In the genomic region with DNA sequence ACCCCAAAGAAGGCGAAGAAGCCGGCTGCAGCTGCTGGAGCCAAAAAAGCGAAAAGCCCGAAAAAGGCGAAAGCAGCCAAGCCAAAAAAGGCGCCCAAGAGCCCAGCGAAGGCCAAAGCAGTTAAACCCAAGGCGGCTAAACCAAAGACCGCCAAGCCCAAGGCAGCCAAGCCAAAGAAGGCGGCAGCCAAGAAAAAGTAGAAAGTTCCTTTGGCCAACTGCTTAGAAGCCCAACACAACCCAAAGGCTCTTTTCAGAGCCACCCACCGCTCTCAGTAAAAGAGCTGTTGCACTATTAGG, we compare ENCODE assay signal across 8 cellular contexts.
DNase-seq lines count a peak whose midpoint lies in the region; ATAC-seq, FAIRE-seq and TF ChIP-seq lines count a peak whose summit lies in the region.

No MANE protein-coding gene starts in this region.

- ATAC-seq in T-helper 17 cell, result peak; percentile 6
- peak in 2 of 4 donors; percentile 40 to 45 for ATAC-seq in psoas muscle

- H3K9me3 ChIP-seq in HAP-1, result no peaks in the 10 kb centered on the region
- no peaks in the 10 kb centered on the region for H3K9me3 ChIP-seq in T-helper 17 cell (ENCODE audit: control insufficient read depth, low read length, poor library complexity, severe bottlenecking)
- H3K9me3 ChIP-seq in psoas muscle, result no peaks in the 10 kb centered on the region

- intact Hi-C loops in psoas muscle (cut with DNase I), result loop anchor here (1.0 to 2.0 kb wide), 3 partner anchors 33 to 100 kb away; a partner anchor contains a TSS

- FAIRE-seq in D721Med (lab: Jason Lieb, UNC), result no peak

- H3K4me3 Mint-ChIP-seq in T-helper 17 cell, result peak overlapping the region; percentile 94

- in situ Hi-C loops in HAP-1 (cut with MboI; ENCODE audit: low sequenced_read_pairs), result no loop called here
- in situ Hi-C loops in G401 (cut with HindIII; ENCODE audit: low sequenced_read_pairs), result no loop called here

- H3K36me3 ChIP-seq in HAP-1 (replicated peaks) (peaks cover 3% of the 10 kb centered on the region), psoas muscle (ENCODE audit: insufficient read depth in 1 of 2, low read depth in 1 of 2) (no peaks in the 10 kb centered on the region)

- H3K27ac Mint-ChIP-seq in T-helper 17 cell, result peak overlapping the region; percentile 98

- peak overlapping the region; percentile 98 for H3K27ac ChIP-seq in psoas muscle

- DNase-seq in HAP-1 (ENCODE audit: low spot score in 2 of 2) (no peak), T-helper 17 cell (no peak), fibroblast of pulmonary artery (ENCODE audit: low read depth) (no peak), psoas muscle (no peak), MV-4-11 (lab: John Stamatoyannopoulos, UW) (no peak), D721Med (ENCODE audit: insufficient read length, low spot score) (no peak), G401 (ENCODE audit: low spot score) (no peak)
- DNase-seq in activated effector memory CD4-positive, alpha-beta T cell treated with Interleukin-2 at 50 U/mL for 16 hours, result no peak

- H3K27me3 ChIP-seq in HAP-1 (ENCODE audit: low read depth) (no peaks in the 10 kb centered on the region), psoas muscle (ENCODE audit: insufficient read depth in 3 of 3, low read length in 2 of 3) (no peaks in the 10 kb centered on the region)

- 0 to 2% (median 2%) methylated on average over 11 of the region's 11 CpGs for WGBS in psoas muscle, 3 donors

- H3K36me3 Mint-ChIP-seq in T-helper 17 cell (ENCODE audit: low read depth), result peaks cover 5% of the 10 kb centered on the region

- TF ChIP-seq CTCF in fibroblast of pulmonary artery (IDR thresholded peaks at IDR 0.05; ENCODE audit: low read length, missing control alignments), result no peak
- TF ChIP-seq CTCF in psoas muscle (IDR thresholded peaks at IDR 0.05), result no peak
- no peak for TF ChIP-seq CTCF in D721Med (IDR thresholded peaks at IDR 0.05; ENCODE audit: insufficient read depth, missing control alignments)

- peaks cover 4% of the 10 kb centered on the region; the same call in 1 of the 2 replicates for H3K4me1 ChIP-seq in HAP-1
- H3K4me1 ChIP-seq in psoas muscle, result peaks cover 15% of the 10 kb centered on the region

- H3K4me3 ChIP-seq in HAP-1 (peak overlapping the region; percentile 79), fibroblast of pulmonary artery (replicated peaks; ENCODE audit: low read depth, low read length) (peak overlapping the region; percentile 70), psoas muscle (peak overlapping the region; percentile 88)

- peaks cover 45% of the 10 kb centered on the region for H3K4me1 Mint-ChIP-seq in T-helper 17 cell

- H3K27me3 Mint-ChIP-seq in T-helper 17 cell, result no peaks in the 10 kb centered on the region
